In the genomic region with DNA sequence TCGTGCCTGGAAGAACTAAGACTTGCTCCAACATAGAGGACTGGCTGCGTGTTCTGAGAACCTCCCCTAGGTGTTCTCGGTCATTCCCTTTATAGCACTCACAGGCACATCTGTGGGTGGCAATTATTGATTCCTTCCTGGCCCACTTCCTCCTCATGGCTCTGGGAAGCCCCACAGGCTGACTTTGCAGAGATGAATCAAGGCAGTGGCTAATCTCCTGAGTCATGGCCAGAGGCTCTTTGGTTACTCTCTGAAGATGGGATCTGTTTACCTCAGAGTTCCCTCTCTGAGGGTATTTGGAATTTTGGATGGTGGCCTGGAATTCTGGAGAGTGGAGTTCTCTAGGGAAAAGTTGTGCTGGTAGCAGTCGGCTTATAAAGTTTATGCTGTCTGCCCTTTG, we compare ENCODE assay signal across 11 cellular contexts.
DNase-seq lines count a peak whose midpoint lies in the region; ATAC-seq and TF ChIP-seq lines count a peak whose summit lies in the region.
"Had no signal": no experiment of that assay in that cellular context is flagged by ENCODE, and none has a peak within 500 bp of the region (broad histone marks: within the 10 kb centered on the region; RNA-seq: fewer than 3 reads in every experiment).

No MANE protein-coding gene starts in this region.

- H3K27me3 Mint-ChIP-seq in HFFc6 (ENCODE audit: insufficient read depth): no peaks in the 10 kb centered on the region; the same call in 1 of the 2 replicates

- H3K4me3 Mint-ChIP-seq in HFFc6: peak overlapping the region; percentile 61; the same call in 1 of the 2 replicates
- H3K4me3 Mint-ChIP-seq: T-helper 1 cell treated with Interleukin-12 subunit alpha and Interleukin-12 subunit beta and Interleukin-4 antibody, amounts not matched to agents 30 μg/mL and 1 μg/mL, for 36 hours had no signal

- in situ Hi-C loops in astrocyte of the spinal cord (cut with HindIII; ENCODE audit: low sequenced_read_pairs): no loop called here

- intact Hi-C loops in mucosa of descending colon (cut with DNase I, micrococcal nuclease): no loop called here

- H3K9me3 ChIP-seq in mucosa of descending colon: no peaks in the 10 kb centered on the region

- H3K36me3 ChIP-seq in mucosa of descending colon (ENCODE audit: low read depth): no peaks in the 10 kb centered on the region

- H3K4me1 ChIP-seq in mucosa of descending colon (ENCODE audit: low read depth): peaks cover 4% of the 10 kb centered on the region

- no peak for ATAC-seq in mucosa of descending colon

- H3K36me3 Mint-ChIP-seq in HFFc6 (ENCODE audit: low read depth): no peaks in the 10 kb centered on the region

- DNase-seq in AG09309 (ENCODE audit: low read depth) (peak; percentile 81), HFFc6 (peak; percentile 82), astrocyte of the spinal cord (ENCODE audit: low read depth, low spot score) (peak; percentile 72), kidney tubule cell (ENCODE audit: low spot score) (peak; percentile 90), mucosa of descending colon (no peak), HPDE6-E6E7 (ENCODE audit: extremely low spot score) (no peak), GM19240 (ENCODE audit: insufficient read length, low spot score) (no peak), DMS 273 (lab: John Stamatoyannopoulos, UW; ENCODE audit: unreplicated experiment) (no peak)
- DNase-seq: NCI-H774; stimulated activated naive CD4-positive, alpha-beta T cell had no signal

- TF ChIP-seq CTCF in AG09309 (IDR thresholded peaks at IDR 0.05; ENCODE audit: control insufficient read depth, insufficient read depth, low read depth, low read length, missing control alignments): no peak
- no peak for TF ChIP-seq CTCF in HFFc6 (IDR thresholded peaks at IDR 0.05)
- TF ChIP-seq CTCF in astrocyte of the spinal cord (IDR thresholded peaks at IDR 0.05; ENCODE audit: low read depth, low read length): no peak
- no peak for TF ChIP-seq CTCF in mucosa of descending colon (IDR thresholded peaks at IDR 0.05)

- no peak overlapping the region for H3K4me3 ChIP-seq in AG09309 (ENCODE audit: control insufficient read depth, low read depth, low read length)
- H3K4me3 ChIP-seq in astrocyte of the spinal cord (ENCODE audit: low read depth, low read length): no peak overlapping the region
- no peak overlapping the region for H3K4me3 ChIP-seq in mucosa of descending colon

- peak overlapping the region; percentile 93 for H3K27ac Mint-ChIP-seq in HFFc6
- H3K27ac Mint-ChIP-seq: T-helper 1 cell treated with Interleukin-12 subunit alpha and Interleukin-12 subunit beta and Interleukin-4 antibody, amounts not matched to agents 30 μg/mL and 1 μg/mL, for 36 hours had no signal

- peaks cover 4% of the 10 kb centered on the region; the same call in 1 of the 2 replicates for H3K9me3 Mint-ChIP-seq in HFFc6
- H3K9me3 Mint-ChIP-seq: T-helper 1 cell treated with Interleukin-12 subunit alpha and Interleukin-12 subunit beta and Interleukin-4 antibody, amounts not matched to agents 30 μg/mL and 1 μg/mL, for 36 hours had no signal

- H3K4me1 Mint-ChIP-seq in HFFc6 (ENCODE audit: low read depth): peaks cover 26% of the 10 kb centered on the region; the same call in 1 of the 2 replicates

Comparison
In these comparisons a context has a peak if more than half of its experiments do, and no peak if none do; other contexts are left out.
1. DNase-seq: peak in AG09309 (single experiment), HFFc6 (single experiment), astrocyte of the spinal cord (single experiment) and kidney tubule cell (single experiment); none in mucosa of descending colon (0 of 3), HPDE6-E6E7 (single experiment), GM19240 (single experiment) and DMS 273 (single experiment).